In genomic region chr1:55430717-55431116, GRCh38 we compare ENCODE assay signal across 8 cellular contexts.
DNase-seq lines count a peak whose midpoint lies in the region; ATAC-seq, FAIRE-seq and TF ChIP-seq lines count a peak whose summit lies in the region.
"Not testable (repeated sequence)": the region's sequence is repeated elsewhere in the genome, so short reads cannot be mapped to it uniquely, and the experiment has no call there.

No MANE protein-coding gene starts in this region.

- H3K79me2 ChIP-seq in fibroblast of lung (ENCODE audit: control insufficient read depth, insufficient read depth, low read length) = not testable (repeated sequence)

- peaks cover 11% of the 10 kb centered on the region for H3K9me3 Mint-ChIP-seq in Caco-2 (ENCODE audit: unreplicated experiment)
- H3K9me3 Mint-ChIP-seq in osteocyte (ENCODE audit: unreplicated experiment) = peaks cover 16% of the 10 kb centered on the region

- not testable (repeated sequence) for TF ChIP-seq POLR2A in upper lobe of left lung (IDR thresholded peaks at IDR 0.05)

- 62% methylated on average over 3 of the region's 3 CpGs; no CpG with 5 or more reads in 1 of the 2 donors for WGBS in upper lobe of left lung, 2 donors

- BruUV-seq in Caco-2 (replicated peaks; lab: Mats Ljungman, UMichigan) = not testable (repeated sequence)

- in situ Hi-C loops in brain microvascular endothelial cell (cut with HindIII; ENCODE audit: low pct_ligation_motif_present, low sequenced_read_pairs) = not testable (repeated sequence)

- H4K20me1 ChIP-seq in fibroblast of lung (ENCODE audit: control insufficient read depth, extremely low read depth, insufficient read depth, low read length) = not testable (repeated sequence)

- POLR2A ChIA-PET in Caco-2 (lab: Charles Lee) = not testable (repeated sequence)

- H3K9ac ChIP-seq in fibroblast of lung (ENCODE audit: insufficient read depth, low read length) = not testable (repeated sequence)

- H3K4me1 Mint-ChIP-seq in Caco-2 (ENCODE audit: low read depth, unreplicated experiment) = peaks cover 24% of the 10 kb centered on the region
- peaks cover 42% of the 10 kb centered on the region for H3K4me1 Mint-ChIP-seq in osteocyte (ENCODE audit: unreplicated experiment)

- not testable (repeated sequence) for FAIRE-seq in RCC 7860 (lab: Jason Lieb, UNC)

- intact Hi-C loops in Caco-2 (cut with micrococcal nuclease; ENCODE audit: unreplicated experiment) = not testable (repeated sequence)

- not testable (repeated sequence) for H3K4me3 Mint-ChIP-seq in Caco-2 (ENCODE audit: unreplicated experiment); osteocyte (ENCODE audit: unreplicated experiment)

- CTCF ChIA-PET in Caco-2 (lab: Charles Lee) = not testable (repeated sequence)

- not testable (repeated sequence) for DNase-seq in Caco-2; brain microvascular endothelial cell; osteocyte (ENCODE audit: extremely low spot score, unreplicated experiment); upper lobe of left lung
- DNase-seq in HT-29 (ENCODE audit: low spot score) = peak; percentile 58
- peak; percentile 22 for DNase-seq in RCC 7860 (ENCODE audit: low spot score)
- DNase-seq in fibroblast of lung (ENCODE audit: low read depth in 2 of 2) = peak; percentile 22 to 89
- DNase-seq in kidney glomerular epithelial cell (lab: John Stamatoyannopoulos, UW) = peak; percentile 8

- H3K27me3 ChIP-seq in Caco-2 (replicated peaks; ENCODE audit: control insufficient read depth, insufficient read depth, low read length); brain microvascular endothelial cell (replicated peaks); fibroblast of lung (ENCODE audit: control insufficient read depth, insufficient read depth, low read length); upper lobe of left lung: not testable (repeated sequence)

- not testable (repeated sequence) for H3K4me2 ChIP-seq in fibroblast of lung (ENCODE audit: extremely low read depth, insufficient read depth, low read length)

- H3K4me1 ChIP-seq in Caco-2 (peaks cover 43% of the 10 kb centered on the region), fibroblast of lung (ENCODE audit: control insufficient read depth, extremely low read depth, insufficient read depth, low read length) (peaks cover 38% of the 10 kb centered on the region), upper lobe of left lung (peaks cover 13 to 47% (median 28%) of the 10 kb centered on the region in 4 donors)

- not testable (repeated sequence) for H3K36me3 ChIP-seq in Caco-2 (ENCODE audit: control insufficient read depth, insufficient read depth, low read length); brain microvascular endothelial cell (replicated peaks); fibroblast of lung (ENCODE audit: control insufficient read depth, insufficient read depth, low read length); upper lobe of left lung

- peak overlapping the region; percentile 71 for H3K27ac ChIP-seq in brain microvascular endothelial cell
- peak overlapping the region; percentile 97 for H3K27ac ChIP-seq in fibroblast of lung (ENCODE audit: insufficient read depth, low read length)
- peak overlapping the region in 3 of 4 donors; percentile 66 to 81 (median 67) for H3K27ac ChIP-seq in upper lobe of left lung

- not testable (repeated sequence) for H3K4me3 ChIP-seq in Caco-2 (ENCODE audit: low read depth, low read length); brain microvascular endothelial cell (ENCODE audit: low read depth, low read length); fibroblast of lung (replicated peaks in 1 of 4; ENCODE audit: control extremely low read depth in 1 of 4, insufficient read depth in 1 of 4, low read depth in 3 of 4, low read length in 4 of 4); upper lobe of left lung

- not testable (repeated sequence) for TF ChIP-seq CTCF in Caco-2 (IDR thresholded peaks at IDR 0.05; ENCODE audit: insufficient read depth in 1 of 2, low read depth in 1 of 2, low read length in 1 of 2, severe bottlenecking in 1 of 2, unreplicated experiment in 1 of 2); brain microvascular endothelial cell (IDR thresholded peaks at IDR 0.05; ENCODE audit: low read depth, low read length, missing control alignments); fibroblast of lung (conservative IDR thresholded peaks at IDR 0.05 in 1 of 2, IDR thresholded peaks at IDR 0.05 in 1 of 2; ENCODE audit: low read depth in 1 of 2, low read length in 2 of 2); osteocyte (IDR thresholded peaks at IDR 0.05); upper lobe of left lung (IDR thresholded peaks at IDR 0.05)

- peak overlapping the region; percentile 84 for H3K27ac Mint-ChIP-seq in Caco-2 (ENCODE audit: unreplicated experiment)
- peak overlapping the region; percentile 95 for H3K27ac Mint-ChIP-seq in osteocyte (ENCODE audit: unreplicated experiment)

- TF ChIP-seq EP300 in upper lobe of left lung (IDR thresholded peaks at IDR 0.05) = not testable (repeated sequence)

- not testable (repeated sequence) for ATAC-seq in upper lobe of left lung (ENCODE audit: low FRiP score in 2 of 2)

- not testable (repeated sequence) for H3K9me3 ChIP-seq in Caco-2; fibroblast of lung (ENCODE audit: control insufficient read depth, insufficient read depth, low read depth, low read length); upper lobe of left lung

- not testable (repeated sequence) for H2AFZ ChIP-seq in fibroblast of lung (ENCODE audit: low read length)

- not testable (repeated sequence) for H3K36me3 Mint-ChIP-seq in Caco-2 (ENCODE audit: insufficient read depth, unreplicated experiment)
- peaks cover 10% of the 10 kb centered on the region for H3K36me3 Mint-ChIP-seq in osteocyte (ENCODE audit: unreplicated experiment)

- H3K27me3 Mint-ChIP-seq in Caco-2 (ENCODE audit: insufficient read depth, unreplicated experiment); osteocyte (ENCODE audit: unreplicated experiment): not testable (repeated sequence)
